In the genomic region with DNA sequence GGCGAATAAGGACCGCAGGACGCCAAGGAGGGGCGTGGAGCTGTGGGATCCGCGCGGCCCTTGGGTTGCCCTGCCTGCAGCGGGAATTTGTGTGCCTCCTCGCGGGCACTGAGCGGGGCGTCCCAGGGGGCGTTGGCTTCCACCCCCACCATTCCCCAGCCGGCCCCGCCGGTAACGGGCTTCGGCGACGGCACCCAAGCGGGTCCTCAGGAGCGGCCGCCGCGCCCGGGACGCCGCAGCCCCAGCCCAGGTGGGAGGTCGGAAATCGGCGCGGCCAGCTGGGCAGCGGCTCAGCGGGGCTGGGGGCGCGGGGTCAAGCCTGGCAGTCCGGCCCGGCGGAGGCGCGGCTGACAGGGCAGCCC, we compare ENCODE assay signal across 8 cellular contexts. TPM values are rescaled to one million over a fixed set of nuclear protein-coding genes. Genes with fewer than 3 reads are reported as not detected.
DNase-seq lines count a peak whose midpoint lies in the region; ATAC-seq and TF ChIP-seq lines count a peak whose summit lies in the region.

No MANE protein-coding gene starts in this region.

- peak overlapping the region; percentile 58 for H3K9ac ChIP-seq in HUES6 (ENCODE audit: low read length)

- no peaks in the 10 kb centered on the region for H3K36me3 Mint-ChIP-seq in activated CD8-positive, alpha-beta T cell treated with anti-CD3 and anti-CD28 coated beads for 36 hours (ENCODE audit: low read depth)
- H3K36me3 Mint-ChIP-seq in naive B cell = no peaks in the 10 kb centered on the region

- WGBS in esophagus muscularis mucosa = 3% methylated on average over 20 of the region's 41 CpGs
- under 1% methylated on average over 41 of the region's 41 CpGs for WGBS in urinary bladder

- TF ChIP-seq EP300 in esophagus muscularis mucosa (IDR thresholded peaks at IDR 0.05) = no peak

- H3K4me1 Mint-ChIP-seq in activated CD8-positive, alpha-beta T cell treated with anti-CD3 and anti-CD28 coated beads for 36 hours (ENCODE audit: low read depth) = peaks cover 23% of the 10 kb centered on the region
- H3K4me1 Mint-ChIP-seq in naive B cell = peaks cover 11 to 21% (median 18%) of the 10 kb centered on the region in 3 donors

- no peaks in the 10 kb centered on the region for H3K9me3 Mint-ChIP-seq in activated CD8-positive, alpha-beta T cell treated with anti-CD3 and anti-CD28 coated beads for 36 hours
- H3K9me3 Mint-ChIP-seq in naive B cell = no peaks in the 10 kb centered on the region

- DNase-seq in NCI-H345 (lab: John Stamatoyannopoulos, UW) = peak; percentile 2
- DNase-seq in NCI-H345 treated with DMSO at 0.1 percent for 48 hours (lab: John Stamatoyannopoulos, UW; ENCODE audit: unreplicated experiment) = no peak
- peak; percentile 20 for DNase-seq in activated CD8-positive, alpha-beta T cell treated with anti-CD3 and anti-CD28 coated beads for 36 hours
- peak; percentile 87 for DNase-seq in esophagus muscularis mucosa (ENCODE audit: extremely low spot score)
- DNase-seq in naive B cell = no peak
- no peak for DNase-seq in pons (ENCODE audit: low spot score)

- no peak overlapping the region for H3K27ac ChIP-seq in HUES6 (ENCODE audit: low read depth, low read length)
- H3K27ac ChIP-seq in esophagus muscularis mucosa (replicated peaks in 1 of 4) = peak overlapping the region; percentile 80 to 85 (median 84)
- H3K27ac ChIP-seq in urinary bladder (ENCODE audit: low read depth) = no peak overlapping the region

- H3K27me3 ChIP-seq in HUES6 (ENCODE audit: control insufficient read depth, insufficient read depth, low read length) (peaks cover 18% of the 10 kb centered on the region), esophagus muscularis mucosa (no peaks in the 10 kb centered on the region)

- ATAC-seq in activated CD8-positive, alpha-beta T cell treated with anti-CD3 and anti-CD28 coated beads for 36 hours = peak; percentile 37
- ATAC-seq in naive B cell (ENCODE audit: low read depth in 2 of 2) = peak; percentile 34

- H3K27ac Mint-ChIP-seq in activated CD8-positive, alpha-beta T cell treated with anti-CD3 and anti-CD28 coated beads for 36 hours = no peak overlapping the region
- peak overlapping the region in 4 of 6 donors; percentile 25 to 94 (median 56) for H3K27ac Mint-ChIP-seq in naive B cell

- intact Hi-C loops in activated CD8-positive, alpha-beta T cell treated with anti-CD3 and anti-CD28 coated beads for 36 hours (cut with micrococcal nuclease) = no loop called here
- intact Hi-C loops in esophagus muscularis mucosa (cut with DNase I) = no loop called here

- H3K4me1 ChIP-seq in HUES6 (ENCODE audit: control insufficient read depth, insufficient read depth, low read length) (peaks cover 38% of the 10 kb centered on the region), esophagus muscularis mucosa (peaks cover 19 to 38% (median 28%) of the 10 kb centered on the region in 4 donors), urinary bladder (ENCODE audit: insufficient read depth) (peaks cover 3% of the 10 kb centered on the region)

- H3K27me3 Mint-ChIP-seq in activated CD8-positive, alpha-beta T cell treated with anti-CD3 and anti-CD28 coated beads for 36 hours = peaks cover 30% of the 10 kb centered on the region
- peaks cover 5 to 17% (median 6%) of the 10 kb centered on the region in 3 donors for H3K27me3 Mint-ChIP-seq in naive B cell

- POLR2A ChIA-PET in activated CD8-positive, alpha-beta T cell treated with anti-CD3 and anti-CD28 coated beads for 36 hours (lab: Charles Lee) = interaction anchor here (0.6 kb wide), 1 partner anchor 173 kb away, joined by 3 read pairs; no protein-coding TSS in a partner anchor

- no peaks in the 10 kb centered on the region for H3K36me3 ChIP-seq in HUES6 (ENCODE audit: control insufficient read depth, insufficient read depth, low read length)
- H3K36me3 ChIP-seq in esophagus muscularis mucosa = no peaks in the 10 kb centered on the region
- H3K36me3 ChIP-seq in urinary bladder (ENCODE audit: insufficient read depth) = no peaks in the 10 kb centered on the region

- TF ChIP-seq POLR2A in esophagus muscularis mucosa (IDR thresholded peaks at IDR 0.05; ENCODE audit: low read depth) = no peak

- H3K4me3 Mint-ChIP-seq in activated CD8-positive, alpha-beta T cell treated with anti-CD3 and anti-CD28 coated beads for 36 hours = peak overlapping the region; percentile 69
- peak overlapping the region; percentile 85 to 94 (median 90) for H3K4me3 Mint-ChIP-seq in naive B cell

- peak overlapping the region; percentile 81 for H3K4me3 ChIP-seq in HUES6 (ENCODE audit: low read depth, low read length)
- peak overlapping the region; percentile 81 to 99 (median 96) for H3K4me3 ChIP-seq in esophagus muscularis mucosa
- H3K4me3 ChIP-seq in urinary bladder (ENCODE audit: low read depth, low read length) = peak overlapping the region; percentile 85

- H3K9me3 ChIP-seq in HUES6 (ENCODE audit: control insufficient read depth, insufficient read depth, low read depth, low read length) = no peaks in the 10 kb centered on the region
- no peaks in the 10 kb centered on the region for H3K9me3 ChIP-seq in esophagus muscularis mucosa

- TF ChIP-seq CTCF in activated CD8-positive, alpha-beta T cell treated with anti-CD3 and anti-CD28 coated beads for 36 hours (IDR thresholded peaks at IDR 0.05) = no peak
- TF ChIP-seq CTCF in esophagus muscularis mucosa (IDR thresholded peaks at IDR 0.05) = no peak

- CTCF ChIA-PET in activated CD8-positive, alpha-beta T cell treated with anti-CD3 and anti-CD28 coated beads for 36 hours (lab: Charles Lee) = interaction anchor here (2.5 kb wide), 1 partner anchor 112 kb away, joined by 7 read pairs; no protein-coding TSS in a partner anchor

RNA-seq across cellular contexts. Expression of gene CLTCL1, which starts 0.3 kb away (rescaled TPM):
- total RNA-seq in activated CD8-positive, alpha-beta T cell treated with anti-CD3 and anti-CD28 coated beads for 36 hours = under 1 TPM; 0.45 to 0.65 TPM
- total RNA-seq in esophagus muscularis mucosa = 1 to 10 TPM; 4.8 to 8.9 (median 6.0) TPM
- polyA plus RNA-seq in naive B cell (ENCODE audit: low read depth in 6 of 6) = 1 to 10 TPM in 2 of 6 donors, under 1 TPM in 3, not detected in 1; 0.17 to 1.7 (median 0.80) TPM
- 7.0 TPM for total RNA-seq in urinary bladder
- polyA plus RNA-seq in urinary bladder = 6.0 TPM

Comparison
In these comparisons a context has a peak if more than half of its experiments do, and no peak if none do; other contexts are left out.
1. DNase-seq: peak in NCI-H345 (single experiment), activated CD8-positive, alpha-beta T cell treated with anti-CD3 and anti-CD28 coated beads for 36 hours (single experiment) and esophagus muscularis mucosa (single experiment); none in NCI-H345 treated with DMSO at 0.1 percent for 48 hours (single experiment), naive B cell (single experiment) and pons (single experiment).
2. H3K27ac ChIP-seq: peak in esophagus muscularis mucosa (4 of 4); none in HUES6 (single experiment) and urinary bladder (single experiment).
3. Peak in every context shown above with its lines, with median percentiles within 50 percentile points of each other: H3K4me3 ChIP-seq.